Comparison of ENCODE assay signal across 8 cellular contexts in the genomic region with DNA sequence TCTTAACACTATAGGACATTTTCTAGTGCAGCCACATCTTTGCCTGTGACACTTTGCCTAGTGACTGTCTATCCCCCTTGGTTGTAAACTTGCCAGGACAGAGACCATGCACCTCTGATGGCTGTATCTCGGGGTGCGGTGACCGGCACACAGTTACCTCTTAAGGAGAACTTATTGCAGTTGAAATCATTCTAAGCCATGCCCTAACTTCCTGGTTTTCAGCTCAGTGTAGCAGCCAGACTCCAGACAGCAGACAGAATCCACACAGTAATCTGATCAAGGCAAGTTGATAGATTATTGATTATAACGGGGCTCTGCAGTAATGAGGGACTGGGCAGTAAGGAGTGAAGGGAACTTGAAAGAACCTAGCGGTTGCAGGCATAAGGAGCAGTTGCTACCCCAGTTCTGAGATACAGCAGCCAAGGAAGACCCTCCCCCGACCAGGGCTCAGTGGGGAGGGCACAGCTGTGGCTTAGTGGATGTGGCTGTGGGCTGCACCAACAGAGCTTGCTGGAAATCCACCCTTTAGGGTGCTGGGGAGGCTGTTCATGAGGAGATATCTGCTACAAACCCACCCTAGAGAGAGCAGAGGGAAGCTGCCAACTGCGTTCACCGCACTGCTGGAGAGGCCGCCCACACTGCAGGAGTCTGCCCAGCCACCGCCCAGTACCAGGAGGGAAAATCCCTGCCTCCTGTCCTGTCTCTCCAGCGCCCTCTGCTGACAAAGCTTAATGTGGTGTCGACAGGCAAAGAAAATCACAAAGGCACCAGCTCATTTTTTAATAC. TPM values are rescaled to one million over a fixed set of nuclear protein-coding genes. Genes with fewer than 3 reads are reported as not detected.
DNase-seq lines count a peak whose midpoint lies in the region; ATAC-seq and TF ChIP-seq lines count a peak whose summit lies in the region.

No MANE protein-coding gene starts in this region.

- peak; percentile 62 for ATAC-seq in HG03378 (IDR thresholded peaks at IDR 0.05; ENCODE audit: unreplicated experiment)
- peak; percentile 93 to 94 for ATAC-seq in lower lobe of right lung
- ATAC-seq in HG02623 (IDR thresholded peaks at IDR 0.05; ENCODE audit: unreplicated experiment) = no peak

- H3K27me3 ChIP-seq in dorsolateral prefrontal cortex (no peaks in the 10 kb centered on the region), lower lobe of right lung (ENCODE audit: low read depth) (no peaks in the 10 kb centered on the region)

- H3K36me3 ChIP-seq in lower lobe of right lung = no peaks in the 10 kb centered on the region

- peaks cover 8% of the 10 kb centered on the region for H3K4me1 ChIP-seq in lower lobe of right lung

- DNase-seq in NCI-H748 treated with DMSO at 0.1 percent for 48 hours (lab: John Stamatoyannopoulos, UW) = peak; percentile 82
- DNase-seq in activated CD4-positive, alpha-beta T cell treated with anti-CD3 and anti-CD28 coated beads, Interleukin-2, amount 50 U/mL, for 4 hours = peak; percentile 83 to 85
- peak; percentile 53 to 83 (median 82) for DNase-seq in dorsolateral prefrontal cortex
- peak; percentile 91 for DNase-seq in lower lobe of right lung
- peak; percentile 49 for DNase-seq in stimulated activated CD8-positive, alpha-beta memory T cell treated with anti-CD3 and anti-CD28 coated beads, Interleukin-12 subunit alpha, Interleukin-12 subunit beta, amount 100 ng/mL, for 4 hours (ENCODE audit: low read depth)

- H3K9me3 ChIP-seq in lower lobe of right lung = no peaks in the 10 kb centered on the region

- H3K27ac ChIP-seq in dorsolateral prefrontal cortex (no peak overlapping the region), lower lobe of right lung (no peak overlapping the region)

- H3K4me3 ChIP-seq in dorsolateral prefrontal cortex (peak overlapping the region in 1 of 59 donors; percentile 25), lower lobe of right lung (no peak overlapping the region)

- intact Hi-C loops in dorsolateral prefrontal cortex (cut with DNase I) (loop anchor here (5.0 to 10.0 kb wide), 3 partner anchors 208 to 261 kb away; no protein-coding TSS in a partner anchor), lower lobe of right lung (cut with DNase I) (loop anchor here (10.0 kb wide), 1 partner anchor 261 kb away; no protein-coding TSS in a partner anchor)

- peak; percentile 82 for TF ChIP-seq CTCF in GM12873 (IDR thresholded peaks at IDR 0.05; ENCODE audit: insufficient read depth, low read depth, low read length, missing control alignments)
- peak; percentile 63 to 90 (median 79) for TF ChIP-seq CTCF in dorsolateral prefrontal cortex (IDR thresholded peaks at IDR 0.05 in 54 of 56, conservative IDR thresholded peaks at IDR 0.05 in 2 of 56; ENCODE audit: low read depth in 1 of 56, partially characterized antibody in 56 of 56)
- TF ChIP-seq CTCF in lower lobe of right lung (IDR thresholded peaks at IDR 0.05) = peak; percentile 85

RNA-seq across cellular contexts. Expression of a gene that starts 58.2 kb away (rescaled TPM):
- total RNA-seq in dorsolateral prefrontal cortex (10 to 100 TPM; 12.3 to 70.3 (median 39.4) TPM), lower lobe of right lung (1.3 TPM)
